11 cellular contexts compared by ENCODE assay signal in the genomic region with DNA sequence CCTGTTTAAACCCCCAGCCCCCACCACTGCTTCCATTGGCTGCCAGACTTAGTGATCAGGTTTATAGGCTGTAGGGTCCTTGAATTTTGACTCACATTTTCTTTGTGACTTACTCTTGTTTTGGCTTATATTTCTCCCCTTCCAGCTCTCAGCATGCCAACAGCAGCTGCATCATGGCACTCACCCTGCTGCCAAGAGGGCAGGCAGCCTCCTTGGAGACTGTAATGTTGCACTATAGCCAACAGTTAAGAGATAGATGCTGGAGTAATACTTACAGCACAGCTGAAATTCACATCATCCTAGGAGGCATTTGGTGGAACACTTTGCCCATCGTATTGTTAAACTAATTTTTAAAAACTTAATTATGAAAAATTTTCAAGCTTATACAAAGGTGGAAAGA.
A peak's percentile ranks its signal among the peaks of the same experiment; 100 is the strongest.
DNase-seq lines count a peak whose midpoint lies in the region; ATAC-seq and TF ChIP-seq lines count a peak whose summit lies in the region.
"Had no signal": no experiment of that assay in that cellular context is flagged by ENCODE, and none has a peak within 500 bp of the region (broad histone marks: within the 10 kb centered on the region; RNA-seq: fewer than 3 reads in every experiment).

No MANE protein-coding gene starts in this region.

- TF ChIP-seq CTCF in mucosa of descending colon (IDR thresholded peaks at IDR 0.05): no peak

- H3K4me1 Mint-ChIP-seq in T-helper 2 cell treated with Interferon-gamma antibody and Interleukin-4, amounts not matched to agents 5 μg/mL and 100 μg/mL, for 36 hours (ENCODE audit: low read depth): no peaks in the 10 kb centered on the region

- intact Hi-C loops in mucosa of descending colon (cut with DNase I, micrococcal nuclease): no loop called here

- ATAC-seq in mucosa of descending colon: no peak
- ATAC-seq in HG03135 (IDR thresholded peaks at IDR 0.05; ENCODE audit: unreplicated experiment): no peak
- ATAC-seq: PC-3 had no signal

- H3K4me3 Mint-ChIP-seq in T-helper 2 cell treated with Interferon-gamma antibody and Interleukin-4, amounts not matched to agents 5 μg/mL and 100 μg/mL, for 36 hours: no peak overlapping the region

- peaks cover 5% of the 10 kb centered on the region for H3K9me3 Mint-ChIP-seq in T-helper 2 cell treated with Interferon-gamma antibody and Interleukin-4, amounts not matched to agents 5 μg/mL and 100 μg/mL, for 36 hours

- H3K4me3 ChIP-seq in MG63 (no peak overlapping the region), mucosa of descending colon (no peak overlapping the region)

- H3K27ac Mint-ChIP-seq in T-helper 2 cell treated with Interferon-gamma antibody and Interleukin-4, amounts not matched to agents 5 μg/mL and 100 μg/mL, for 36 hours: no peak overlapping the region

- H3K27me3 ChIP-seq in MG63: no peaks in the 10 kb centered on the region

- DNase-seq in DMS79 treated with DMSO at 0.1 percent for 48 hours (lab: John Stamatoyannopoulos, UW) (peak; percentile 81), MG63 (peak; percentile 49), NCI-H2196 treated with DMSO at 0.1 percent for 48 hours (lab: John Stamatoyannopoulos, UW; ENCODE audit: unreplicated experiment) (peak; percentile 33), fibroblast of peridontal ligament (ENCODE audit: extremely low read depth) (peak; percentile 7), mucosa of descending colon (no peak)
- DNase-seq in T-helper 2 cell treated with Interferon-gamma antibody and Interleukin-4, amounts not matched to agents 5 μg/mL and 100 μg/mL, for 36 hours (ENCODE audit: low spot score): no peak
- DNase-seq: NCI-H187 treated with DMSO at 0.1 percent for 48 hours, NCI-H226, NCI-H748 treated with DMSO at 0.1 percent for 48 hours, PC-3 had no signal

- H3K27me3 Mint-ChIP-seq in T-helper 2 cell treated with Interferon-gamma antibody and Interleukin-4, amounts not matched to agents 5 μg/mL and 100 μg/mL, for 36 hours (ENCODE audit: low read depth): no peaks in the 10 kb centered on the region

- H3K4me1 ChIP-seq in mucosa of descending colon (ENCODE audit: low read depth): no peaks in the 10 kb centered on the region

- H3K36me3 ChIP-seq in MG63: no peaks in the 10 kb centered on the region
- H3K36me3 ChIP-seq in mucosa of descending colon (ENCODE audit: low read depth): no peaks in the 10 kb centered on the region

- H3K9me3 ChIP-seq in MG63 (no peaks in the 10 kb centered on the region; the same call in 1 of the 2 replicates), mucosa of descending colon (no peaks in the 10 kb centered on the region)

- peaks cover 4% of the 10 kb centered on the region for H3K36me3 Mint-ChIP-seq in T-helper 2 cell treated with Interferon-gamma antibody and Interleukin-4, amounts not matched to agents 5 μg/mL and 100 μg/mL, for 36 hours (ENCODE audit: low read depth)

Comparison
In these comparisons a context has a peak if more than half of its experiments do, and no peak if none do; other contexts are left out.
1. DNase-seq: peak in DMS79 treated with DMSO at 0.1 percent for 48 hours (single experiment), MG63 (single experiment), NCI-H2196 treated with DMSO at 0.1 percent for 48 hours (single experiment) and fibroblast of peridontal ligament (single experiment); none in mucosa of descending colon (0 of 3) and T-helper 2 cell treated with Interferon-gamma antibody and Interleukin-4, amounts not matched to agents 5 μg/mL and 100 μg/mL, for 36 hours (single experiment).